Comparison of ENCODE assay signal across 8 cellular contexts in the genomic region with DNA sequence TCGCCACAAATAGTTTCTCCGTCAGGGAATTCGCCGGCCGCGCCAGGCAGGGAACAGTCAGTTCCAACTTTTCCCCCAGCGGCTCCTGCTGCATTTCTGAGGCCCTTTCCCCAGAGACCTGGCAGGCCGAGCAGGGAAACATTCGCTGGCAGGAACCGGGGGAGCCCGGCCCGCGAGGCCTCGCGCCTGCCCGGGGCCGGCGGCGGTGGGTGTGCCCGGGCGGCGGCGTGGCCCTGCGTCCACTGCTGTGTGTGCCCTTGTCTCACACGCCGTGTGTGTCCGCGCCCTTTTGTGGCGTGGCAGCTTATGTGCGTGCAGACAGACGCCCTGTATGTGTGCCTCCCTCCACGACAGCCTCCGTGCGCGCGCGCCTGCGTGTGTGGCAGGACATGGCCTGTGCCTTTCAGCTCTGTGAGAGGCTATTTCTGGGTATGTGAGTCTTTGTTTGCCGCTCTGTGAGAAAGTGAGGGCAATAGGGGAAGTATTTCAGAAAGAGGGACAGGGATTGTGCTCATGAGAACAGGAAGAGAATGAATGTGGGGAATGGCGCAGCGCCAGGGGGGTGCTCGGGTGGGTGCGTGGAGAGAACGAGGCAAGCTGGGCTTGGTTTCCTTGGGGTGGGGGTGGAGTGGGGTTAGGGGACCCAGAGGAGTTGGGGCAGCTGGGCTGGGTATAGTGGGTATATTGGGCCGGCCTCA. TPM values are rescaled to one million over a fixed set of nuclear protein-coding genes. Genes with fewer than 3 reads are reported as not detected.
DNase-seq lines count a peak whose midpoint lies in the region; ATAC-seq and TF ChIP-seq lines count a peak whose summit lies in the region.

No MANE protein-coding gene starts in this region.

- H3K4me3 ChIP-seq in cardiac fibroblast (replicated peaks in 1 of 2; ENCODE audit: low read depth in 2 of 2, low read length in 2 of 2) (peak overlapping the region; percentile 29 to 33), skeletal muscle tissue (ENCODE audit: low read length in 3 of 3) (peak overlapping the region; percentile 74 to 85 (median 84))

- H3K9ac ChIP-seq in skeletal muscle tissue (ENCODE audit: low read depth in 1 of 3, low read length in 3 of 3) = peak overlapping the region; percentile 80 to 97 (median 85)

- H3K9me3 Mint-ChIP-seq in activated CD4-positive, alpha-beta T cell treated with anti-CD3 and anti-CD28 coated beads for 36 hours (ENCODE audit: low read depth) = no peaks in the 10 kb centered on the region

- ATAC-seq in activated CD4-positive, alpha-beta T cell treated with anti-CD3 and anti-CD28 coated beads for 36 hours = peak; percentile 27
- no peak for ATAC-seq in HG03520 (IDR thresholded peaks at IDR 0.05; ENCODE audit: unreplicated experiment)

- no peaks in the 10 kb centered on the region for H3K9me3 ChIP-seq in skeletal muscle tissue (ENCODE audit: control insufficient read depth in 3 of 3, low read length in 3 of 3)

- no peak overlapping the region for H3K4me3 Mint-ChIP-seq in activated CD4-positive, alpha-beta T cell treated with anti-CD3 and anti-CD28 coated beads for 36 hours

- TF ChIP-seq CTCF in RWPE1 (conservative IDR thresholded peaks at IDR 0.05; ENCODE audit: low read depth) = no peak
- TF ChIP-seq CTCF in cardiac fibroblast (IDR thresholded peaks at IDR 0.05; ENCODE audit: low read depth, low read length) = no peak

- H3K27ac ChIP-seq in RWPE1 = peak overlapping the region; percentile 77
- H3K27ac ChIP-seq in skeletal muscle tissue (ENCODE audit: low read depth, low read length) = peak overlapping the region; percentile 97

- no peaks in the 10 kb centered on the region for H3K36me3 Mint-ChIP-seq in activated CD4-positive, alpha-beta T cell treated with anti-CD3 and anti-CD28 coated beads for 36 hours (ENCODE audit: low read depth)

- peaks cover 57% of the 10 kb centered on the region for H3K27me3 Mint-ChIP-seq in activated CD4-positive, alpha-beta T cell treated with anti-CD3 and anti-CD28 coated beads for 36 hours

- POLR2A ChIA-PET in activated CD4-positive, alpha-beta T cell treated with anti-CD3 and anti-CD28 coated beads for 36 hours (lab: Charles Lee) = no interaction called here
- POLR2A ChIA-PET in RWPE1 (lab: Yijun Ruan, JAX; ENCODE audit: low non-redundant PET) = no interaction called here

- peaks cover 35% of the 10 kb centered on the region for H3K4me1 Mint-ChIP-seq in activated CD4-positive, alpha-beta T cell treated with anti-CD3 and anti-CD28 coated beads for 36 hours

- H3K27me3 ChIP-seq in skeletal muscle tissue (ENCODE audit: control insufficient read depth in 3 of 3, insufficient read depth in 3 of 3, low read length in 3 of 3) = peaks cover 0 to 7% (median 0%) of the 10 kb centered on the region in 3 donors

- H3K36me3 ChIP-seq in skeletal muscle tissue (ENCODE audit: control insufficient read depth in 3 of 3, insufficient read depth in 3 of 3, low read length in 3 of 3) = no peaks in the 10 kb centered on the region

- CTCF ChIA-PET in activated CD4-positive, alpha-beta T cell treated with anti-CD3 and anti-CD28 coated beads for 36 hours (lab: Charles Lee) = no interaction called here
- CTCF ChIA-PET in RWPE1 (lab: Yijun Ruan, JAX) = interaction anchor here (0.6 kb wide), 1 partner anchor 33 kb away, joined by 3 read pairs; no protein-coding TSS in a partner anchor

- H3K4me1 ChIP-seq in skeletal muscle tissue (ENCODE audit: control insufficient read depth in 3 of 3, insufficient read depth in 3 of 3, low read length in 3 of 3) = peaks cover 68 to 71% (median 68%) of the 10 kb centered on the region in 3 donors

- peak overlapping the region; percentile 47 for H3K27ac Mint-ChIP-seq in activated CD4-positive, alpha-beta T cell treated with anti-CD3 and anti-CD28 coated beads for 36 hours

- peak; percentile 56 for DNase-seq in activated CD4-positive, alpha-beta T cell treated with anti-CD3 and anti-CD28 coated beads for 36 hours
- DNase-seq in activated CD4-positive, alpha-beta T cell treated with anti-CD3 and anti-CD28 coated beads, Interleukin-2, amount 50 U/mL, for 4 hours = no peak
- DNase-seq in RWPE1 (ENCODE audit: low spot score) (no peak), cardiac fibroblast (ENCODE audit: low read depth in 2 of 2) (peak; percentile 64 to 72), inferior parietal cortex (ENCODE audit: extremely low spot score) (peak; percentile 49), DMS79 treated with DMSO at 0.1 percent for 48 hours (lab: John Stamatoyannopoulos, UW) (no peak)

- intact Hi-C loops in activated CD4-positive, alpha-beta T cell treated with anti-CD3 and anti-CD28 coated beads for 36 hours (cut with DNase I, micrococcal nuclease) = loop anchor here in 1 of 2 experiments (10.0 kb wide), 1 partner anchor 124 kb away; no protein-coding TSS in a partner anchor

RNA-seq across cellular contexts. Expression of a gene that starts 0.7 kb away (rescaled TPM):
- total RNA-seq in activated CD4-positive, alpha-beta T cell treated with anti-CD3 and anti-CD28 coated beads for 36 hours = 1 to 10 TPM; 4.1 to 4.8 TPM
- total RNA-seq in skeletal muscle tissue = 101 TPM

RNA-seq across cellular contexts. Expression of a gene that starts 16.9 kb away (rescaled TPM):
- 10 to 100 TPM; 20.7 to 27.3 TPM for total RNA-seq in activated CD4-positive, alpha-beta T cell treated with anti-CD3 and anti-CD28 coated beads for 36 hours
- total RNA-seq in skeletal muscle tissue = 16.2 TPM

RNA-seq across cellular contexts. Expression of a gene that starts 22.2 kb away (rescaled TPM):
- total RNA-seq in activated CD4-positive, alpha-beta T cell treated with anti-CD3 and anti-CD28 coated beads for 36 hours = 10 to 100 TPM; 48.4 to 49.0 TPM
- total RNA-seq in skeletal muscle tissue = 20.9 TPM

RNA-seq across cellular contexts. Expression of a gene that starts 38.9 kb away (rescaled TPM):
- not detected for total RNA-seq in activated CD4-positive, alpha-beta T cell treated with anti-CD3 and anti-CD28 coated beads for 36 hours
- not detected for total RNA-seq in skeletal muscle tissue

Comparison
In these comparisons a context has a peak if more than half of its experiments do, and no peak if none do; other contexts are left out.
1. DNase-seq: peak in activated CD4-positive, alpha-beta T cell treated with anti-CD3 and anti-CD28 coated beads for 36 hours (single experiment), cardiac fibroblast (2 of 2) and inferior parietal cortex (single experiment); none in activated CD4-positive, alpha-beta T cell treated with anti-CD3 and anti-CD28 coated beads, Interleukin-2, amount 50 U/mL, for 4 hours (0 of 2), RWPE1 (single experiment) and DMS79 treated with DMSO at 0.1 percent for 48 hours (single experiment).
2. RNA of a gene that starts 0.7 kb away (total RNA-seq): 101 TPM in skeletal muscle tissue (single experiment); 4.1 to 4.8 TPM in activated CD4-positive, alpha-beta T cell treated with anti-CD3 and anti-CD28 coated beads for 36 hours; every median in the first group is over 10 times any median in the second.